ENCODE assay signal across 17 cellular contexts in genomic region chr6:145643760-145644159, GRCh38.
A peak's percentile ranks its signal among the peaks of the same experiment; 100 is the strongest.
DNase-seq lines count a peak whose midpoint lies in the region; ATAC-seq, FAIRE-seq and TF ChIP-seq lines count a peak whose summit lies in the region.
"Had no signal": no experiment of that assay in that cellular context is flagged by ENCODE, and none has a peak within 500 bp of the region (broad histone marks: within the 10 kb centered on the region; RNA-seq: fewer than 3 reads in every experiment).

No MANE protein-coding gene starts in this region.

- H3K9me3 ChIP-seq in GM23248 (ENCODE audit: low read depth) (no peaks in the 10 kb centered on the region), astrocyte (ENCODE audit: insufficient read depth, low read depth, low read length) (no peaks in the 10 kb centered on the region), PC-3 (ENCODE audit: low read length) (no peaks in the 10 kb centered on the region)
- H3K9me3 ChIP-seq: HAP-1, SJSA1 had no signal

- H3K9ac ChIP-seq in GM23248 (no peak overlapping the region), astrocyte (ENCODE audit: low read length) (no peak overlapping the region), PC-3 (ENCODE audit: low read length) (no peak overlapping the region)

- no peaks in the 10 kb centered on the region for H3K36me3 Mint-ChIP-seq in astrocyte (ENCODE audit: low read depth, unreplicated experiment)

- H3K27me3 Mint-ChIP-seq in astrocyte (ENCODE audit: low read depth, unreplicated experiment): no peaks in the 10 kb centered on the region

- H3K9me2 ChIP-seq in GM23248 (ENCODE audit: insufficient read depth) (no peaks in the 10 kb centered on the region), PC-3 (replicated peaks; ENCODE audit: low read length) (no peaks in the 10 kb centered on the region)

- no TSS peak for BruUV-seq in PC-3 (replicated peaks; lab: Mats Ljungman, UMichigan)

- H3K4me3 ChIP-seq in GM23248 (no peak overlapping the region), astrocyte (ENCODE audit: insufficient read depth, low read depth, low read length) (no peak overlapping the region), epithelial cell of esophagus (ENCODE audit: low read length) (no peak overlapping the region), PC-3 (ENCODE audit: low read length) (no peak overlapping the region)
- H3K4me3 ChIP-seq: HAP-1, SJSA1 had no signal

- in situ Hi-C loops in GM23248 (cut with MboI): loop anchor here (25.0 kb wide), 1 partner anchor 1056 kb away; no protein-coding TSS in a partner anchor

- no peak overlapping the region for H3K27ac ChIP-seq in GM23248
- H3K27ac ChIP-seq in astrocyte (ENCODE audit: low read depth, low read length): no peak overlapping the region
- no peak overlapping the region for H3K27ac ChIP-seq in PC-3 (ENCODE audit: low read length)
- H3K27ac ChIP-seq: C4-2B, SJSA1 had no signal

- WGBS in GM23248 (ENCODE audit: low coverage in 1 of 2, low lambda C conversion rate in 2 of 2, missing lambda C conversion rate in 2 of 2), 2 experiments: 91 to 94% methylated on average over 3 of the region's 3 CpGs

- H3F3A ChIP-seq in GM23248 (ENCODE audit: insufficient read depth) (no peaks in the 10 kb centered on the region), PC-3 (ENCODE audit: low read length, unreplicated experiment) (no peaks in the 10 kb centered on the region)

- no peaks in the 10 kb centered on the region for H3K4me1 Mint-ChIP-seq in astrocyte (ENCODE audit: low read depth, unreplicated experiment)

- H3K9me3 Mint-ChIP-seq in astrocyte (ENCODE audit: unreplicated experiment): no peaks in the 10 kb centered on the region

- H3K36me3 ChIP-seq in GM23248 (ENCODE audit: low read depth) (no peaks in the 10 kb centered on the region), astrocyte (ENCODE audit: insufficient read depth, low read length) (no peaks in the 10 kb centered on the region), PC-3 (ENCODE audit: low read depth, low read length) (no peaks in the 10 kb centered on the region)
- H3K36me3 ChIP-seq: HAP-1, SJSA1 had no signal

- no peaks in the 10 kb centered on the region for H3K27me3 ChIP-seq in GM23248 (replicated peaks; ENCODE audit: insufficient read depth)
- no peaks in the 10 kb centered on the region for H3K27me3 ChIP-seq in astrocyte (ENCODE audit: insufficient read depth, low read length)
- H3K27me3 ChIP-seq in PC-3 (ENCODE audit: low read length): no peaks in the 10 kb centered on the region
- H3K27me3 ChIP-seq: SJSA1 had no signal

- no peak overlapping the region for H3K4me3 Mint-ChIP-seq in astrocyte (ENCODE audit: unreplicated experiment)

- ATAC-seq in stimulated activated naive CD8-positive, alpha-beta T cell treated with anti-CD3 and anti-CD28 coated beads, Interleukin-15, Interleukin-2, amounts not matched to agents 100 U/mL and 50 U/mL, for 24 hours: no peak
- ATAC-seq in HG03439 (IDR thresholded peaks at IDR 0.05; ENCODE audit: unreplicated experiment) (no peak), GM18858 (IDR thresholded peaks at IDR 0.05; ENCODE audit: unreplicated experiment) (no peak), PC-3 (no peak)

- FAIRE-seq in astrocyte (lab: Jason Lieb, UNC): no peak

- no peak overlapping the region for H3K27ac Mint-ChIP-seq in astrocyte (ENCODE audit: unreplicated experiment)

- H2AFZ ChIP-seq in GM23248 (no peak overlapping the region), astrocyte (ENCODE audit: low read depth, low read length) (no peak overlapping the region), PC-3 (ENCODE audit: low read length) (no peak overlapping the region)

- TF ChIP-seq CTCF in astrocyte (IDR thresholded peaks at IDR 0.05; ENCODE audit: insufficient read depth, low read depth, low read length) (no peak), epithelial cell of esophagus (IDR thresholded peaks at IDR 0.05; ENCODE audit: insufficient read depth, low read depth, low read length, missing control alignments) (no peak), PC-3 (conservative IDR thresholded peaks at IDR 0.05; ENCODE audit: low read depth, low read length) (no peak)

- H3K79me2 ChIP-seq in GM23248 (ENCODE audit: insufficient read depth) (no peaks in the 10 kb centered on the region), astrocyte (ENCODE audit: insufficient read depth, low read length) (no peaks in the 10 kb centered on the region), PC-3 (ENCODE audit: low read length) (no peaks in the 10 kb centered on the region)

- no peaks in the 10 kb centered on the region for H4K20me1 ChIP-seq in GM23248 (ENCODE audit: insufficient read depth)
- no peaks in the 10 kb centered on the region for H4K20me1 ChIP-seq in astrocyte (ENCODE audit: insufficient read depth, low read length)
- H4K20me1 ChIP-seq in PC-3 (ENCODE audit: low read length): no peaks in the 10 kb centered on the region

- H3K4me2 ChIP-seq in GM23248 (ENCODE audit: unreplicated experiment) (no peak overlapping the region), astrocyte (ENCODE audit: low read length) (no peak overlapping the region), PC-3 (ENCODE audit: low read length) (no peak overlapping the region)

- H3K4me1 ChIP-seq in GM23248 (ENCODE audit: insufficient read depth): no peaks in the 10 kb centered on the region
- no peaks in the 10 kb centered on the region for H3K4me1 ChIP-seq in astrocyte (ENCODE audit: insufficient read depth, low read length)
- no peaks in the 10 kb centered on the region for H3K4me1 ChIP-seq in PC-3 (ENCODE audit: insufficient read depth, low read length)
- H3K4me1 ChIP-seq: HAP-1, SJSA1 had no signal

- intact Hi-C loops in PC-3 (cut with micrococcal nuclease): no loop called here

- CTCF ChIA-PET in PC-3 (lab: Charles Lee): no interaction called here

- DNase-seq in GM23248: peak; percentile 14
- peak; percentile 38 for DNase-seq in astrocyte (ENCODE audit: low read depth)
- peak; percentile 14 for DNase-seq in epithelial cell of esophagus (ENCODE audit: low read depth)
- DNase-seq in non-pigmented ciliary epithelial cell (ENCODE audit: low read depth): peak; percentile 9
- no peak for DNase-seq in stimulated activated naive CD8-positive, alpha-beta T cell treated with anti-CD3 and anti-CD28 coated beads, Interleukin-15, Interleukin-2, amounts not matched to agents 100 U/mL and 50 U/mL, for 24 hours
- no peak for DNase-seq in PC-3
- DNase-seq: DMS 273 treated with DMSO at 0.1 percent for 48 hours, Karpas-422, NCI-H1105, NCI-H1694 treated with DMSO at 0.1 percent for 48 hours, NCI-H446 treated with DMSO at 0.1 percent for 48 hours, OCI-M1 had no signal

- POLR2A ChIA-PET in PC-3 (lab: Charles Lee; ENCODE audit: unreplicated experiment): no interaction called here

Comparison
In these comparisons a context has a peak if more than half of its experiments do, and no peak if none do; other contexts are left out.
1. DNase-seq: peak in GM23248 (single experiment), astrocyte (single experiment), epithelial cell of esophagus (single experiment) and non-pigmented ciliary epithelial cell (single experiment); none in stimulated activated naive CD8-positive, alpha-beta T cell treated with anti-CD3 and anti-CD28 coated beads, Interleukin-15, Interleukin-2, amounts not matched to agents 100 U/mL and 50 U/mL, for 24 hours (single experiment) and PC-3 (single experiment).